Comparison of ENCODE assay signal across 8 cellular contexts in the genomic region with DNA sequence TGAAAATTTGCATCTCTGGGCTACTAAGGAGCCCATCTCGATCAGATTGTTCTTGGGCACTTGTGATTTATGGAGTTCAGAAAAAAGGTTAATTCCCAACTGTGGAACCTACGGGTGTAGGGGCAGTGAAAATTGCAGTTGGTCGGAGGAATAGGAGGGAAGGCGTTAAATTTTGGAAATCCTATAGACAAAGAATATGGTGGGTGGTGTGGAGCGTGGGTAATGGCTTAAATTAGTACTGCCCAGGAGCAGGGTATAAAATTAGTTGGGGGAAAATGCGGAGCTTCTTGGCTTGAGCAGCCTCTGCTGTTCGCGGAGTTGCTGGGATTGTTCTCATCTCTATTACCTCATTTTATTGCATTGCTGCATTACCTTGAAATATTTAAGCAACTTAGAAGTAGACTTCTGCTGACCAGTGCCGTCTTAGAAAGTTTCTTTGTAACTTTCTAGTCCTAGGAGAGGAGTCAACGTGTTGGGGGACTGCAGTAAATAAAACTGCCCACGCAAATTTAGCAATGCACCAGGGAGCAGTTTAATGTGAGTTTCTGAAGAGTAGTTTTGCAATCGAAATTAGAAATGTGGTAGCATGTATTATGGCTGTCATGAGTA. TPM values are rescaled to one million over a fixed set of nuclear protein-coding genes. Genes with fewer than 3 reads are reported as not detected.
DNase-seq lines count a peak whose midpoint lies in the region; ATAC-seq and TF ChIP-seq lines count a peak whose summit lies in the region.

No MANE protein-coding gene starts in this region.

- peak overlapping the region; percentile 71 for H3K4me3 ChIP-seq in astrocyte of the cerebellum (ENCODE audit: low read depth, low read length)

- peak overlapping the region; percentile 96 to 100 (median 98) for H3K4me3 Mint-ChIP-seq in immature natural killer cell
- H3K4me3 Mint-ChIP-seq in stimulated activated naive B cell treated with anti-CD40 and anti-IgM and Interleukin-4, amounts not matched to agents 10 μg/mL and 1 μg/mL and 100 μg/mL, for 72 hours, result peak overlapping the region; percentile 89 to 97

- H3K9me3 Mint-ChIP-seq in immature natural killer cell, result no peaks in the 10 kb centered on the region
- no peaks in the 10 kb centered on the region for H3K9me3 Mint-ChIP-seq in stimulated activated naive B cell treated with anti-CD40 and anti-IgM and Interleukin-4, amounts not matched to agents 10 μg/mL and 1 μg/mL and 100 μg/mL, for 72 hours

- in situ Hi-C loops in astrocyte of the cerebellum (cut with HindIII; ENCODE audit: low sequenced_read_pairs), result no loop called here

- DNase-seq in NCI-H1694 treated with DMSO at 0.1 percent for 48 hours (lab: John Stamatoyannopoulos, UW), result peak; percentile 33
- DNase-seq in NCI-H1694 (lab: John Stamatoyannopoulos, UW), result no peak
- DNase-seq in NCI-H226, result peak; percentile 73
- DNase-seq in astrocyte of the cerebellum (ENCODE audit: low read depth), result no peak
- peak; percentile 25 to 35 (median 34) for DNase-seq in immature natural killer cell
- DNase-seq in stimulated activated naive B cell treated with anti-CD40 and anti-IgM and Interleukin-4, amounts not matched to agents 10 μg/mL and 1 μg/mL and 100 μg/mL, for 72 hours, result no peak
- DNase-seq in SIG-M5 (lab: John Stamatoyannopoulos, UW), result no peak

- ATAC-seq in stimulated activated naive B cell treated with anti-CD40 and anti-IgM and Interleukin-4, amounts not matched to agents 10 μg/mL and 1 μg/mL and 100 μg/mL, for 72 hours (replicated peaks), result no peak
- no peak for ATAC-seq in HG03196 (IDR thresholded peaks at IDR 0.05; ENCODE audit: unreplicated experiment)

- peaks cover 33 to 38% (median 33%) of the 10 kb centered on the region in 3 donors for H3K36me3 Mint-ChIP-seq in immature natural killer cell
- H3K36me3 Mint-ChIP-seq in stimulated activated naive B cell treated with anti-CD40 and anti-IgM and Interleukin-4, amounts not matched to agents 10 μg/mL and 1 μg/mL and 100 μg/mL, for 72 hours, result peaks cover 25 to 26% of the 10 kb centered on the region in 2 donors

- TF ChIP-seq CTCF in astrocyte of the cerebellum (IDR thresholded peaks at IDR 0.05; ENCODE audit: low read depth, low read length, missing control alignments), result no peak

- H3K27ac Mint-ChIP-seq in immature natural killer cell, result peak overlapping the region; percentile 92 to 100 (median 98)
- peak overlapping the region; percentile 94 for H3K27ac Mint-ChIP-seq in stimulated activated naive B cell treated with anti-CD40 and anti-IgM and Interleukin-4, amounts not matched to agents 10 μg/mL and 1 μg/mL and 100 μg/mL, for 72 hours

- peaks cover 67 to 73% of the 10 kb centered on the region in 2 donors for H3K4me1 Mint-ChIP-seq in immature natural killer cell
- H3K4me1 Mint-ChIP-seq in stimulated activated naive B cell treated with anti-CD40 and anti-IgM and Interleukin-4, amounts not matched to agents 10 μg/mL and 1 μg/mL and 100 μg/mL, for 72 hours, result peaks cover 41 to 57% of the 10 kb centered on the region in 2 donors

- peaks cover 14 to 32% (median 32%) of the 10 kb centered on the region in 3 donors for H3K27me3 Mint-ChIP-seq in immature natural killer cell (ENCODE audit: low read depth in 3 of 3)
- no peaks in the 10 kb centered on the region for H3K27me3 Mint-ChIP-seq in stimulated activated naive B cell treated with anti-CD40 and anti-IgM and Interleukin-4, amounts not matched to agents 10 μg/mL and 1 μg/mL and 100 μg/mL, for 72 hours

RNA-seq across cellular contexts. Expression of gene S1PR1, which starts 0.5 kb away (rescaled TPM):
- 100 to 1,000 TPM in 2 of 3 donors, 10 to 100 TPM in 1; 99.8 to 142 (median 126) TPM for polyA plus RNA-seq in immature natural killer cell

Comparison
In these comparisons a context has a peak if more than half of its experiments do, and no peak if none do; other contexts are left out.
1. DNase-seq: peak in NCI-H1694 treated with DMSO at 0.1 percent for 48 hours (single experiment), NCI-H226 (single experiment) and immature natural killer cell (3 of 3); none in NCI-H1694 (single experiment), astrocyte of the cerebellum (single experiment), stimulated activated naive B cell treated with anti-CD40 and anti-IgM and Interleukin-4, amounts not matched to agents 10 μg/mL and 1 μg/mL and 100 μg/mL, for 72 hours (single experiment) and SIG-M5 (single experiment).